ENCODE assay signal across 3 cellular contexts in genomic region chr2:63622751-63623150, GRCh38.
"Had no signal": no experiment of that assay in that cellular context is flagged by ENCODE, and none has a peak within 500 bp of the region (broad histone marks: within the 10 kb centered on the region; RNA-seq: fewer than 3 reads in every experiment).

No MANE protein-coding gene starts in this region.

- ATAC-seq: GM12878 had no signal

- H3K4me3 ChIP-seq: GM12878 had no signal

- DNase-seq: GDM1, GF-D8 had no signal
